In genomic region chr16:90001761-90002503, GRCh38 we compare ENCODE assay signal across 1 cellular context.
TF ChIP-seq lines count a peak whose summit lies in the region.

No MANE protein-coding gene starts in this region.

TF ChIP-seq in HepG2, 621 proteins besides CTCF, POLR2A, EP300 and RAD21 (continued from another document):
- TF ChIP-seq ZNF709 (CRISPR knock-in tag; IDR thresholded peaks at IDR 0.05) (no peak), ARNTL (CRISPR knock-in tag; IDR thresholded peaks at IDR 0.05) (no peak), ZNF430 (CRISPR knock-in tag; IDR thresholded peaks at IDR 0.05) (no peak), ZMAT5 (CRISPR knock-in tag; IDR thresholded peaks at IDR 0.05; ENCODE audit: borderline replicate concordance, low read depth) (no peak), PHF20 (CRISPR knock-in tag; IDR thresholded peaks at IDR 0.05) (no peak), POLR2AphosphoS2 (IDR thresholded peaks at IDR 0.05; ENCODE audit: low read depth, low read length) (no peak)
